Comparison of ENCODE assay signal across 31 cellular contexts in genomic region chr16:2866422-2866821, GRCh38. TPM values are rescaled to one million over a fixed set of nuclear protein-coding genes. Genes with fewer than 3 reads are reported as not detected.
A peak's percentile ranks its signal among the peaks of the same experiment; 100 is the strongest.
DNase-seq lines count a peak whose midpoint lies in the region; ATAC-seq and TF ChIP-seq lines count a peak whose summit lies in the region.
"Had no signal": no experiment of that assay in that cellular context is flagged by ENCODE, and none has a peak within 500 bp of the region (broad histone marks: within the 10 kb centered on the region; RNA-seq: fewer than 3 reads in every experiment).

No MANE protein-coding gene starts in this region.

- peak overlapping the region; percentile 33 for H3K4me3 Mint-ChIP-seq in T-helper 1 cell treated with Interleukin-12 subunit alpha and Interleukin-12 subunit beta and Interleukin-4 antibody, amounts not matched to agents 30 μg/mL and 1 μg/mL, for 36 hours
- peak overlapping the region; percentile 21 for H3K4me3 Mint-ChIP-seq in CD4-positive, alpha-beta T cell
- peak overlapping the region; percentile 52 for H3K4me3 Mint-ChIP-seq in activated T-helper 1 cell treated with anti-CD3 and anti-CD28 coated beads, Interleukin-12 subunit alpha, Interleukin-12 subunit beta, Interleukin-2, Interleukin-4 antibody, amounts not matched to agents 30 ng/mL and 10 ng/mL and 1 ng/mL, durations not matched to agents 14 hours and 24 hours and 36 hours
- peak overlapping the region; percentile 8 for H3K4me3 Mint-ChIP-seq in natural killer cell treated with Interleukin-12 subunit alpha and Interleukin-12 subunit beta and Interleukin-15 and Interleukin-18, amount 100 ng/mL, for 72 hours
- H3K4me3 Mint-ChIP-seq: activated CD8-positive, alpha-beta T cell treated with anti-CD3 and anti-CD28 coated beads, Interleukin-2, amount 10 ng/mL, durations not matched to agents 7 days and 5 days; CD14-positive monocyte; stimulated activated memory B cell treated with anti-CD40 and anti-IgM and Interleukin-4, amounts not matched to agents 10 μg/mL and 1 μg/mL and 100 μg/mL, for 72 hours had no signal

- H3K27ac ChIP-seq in CD4-positive, alpha-beta T cell (ENCODE audit: low read depth, low read length): no peak overlapping the region
- H3K27ac ChIP-seq: 22Rv1, esophagus squamous epithelium, heart right ventricle, SJCRH30 had no signal

- no peaks in the 10 kb centered on the region for H3K36me3 Mint-ChIP-seq in T-helper 1 cell treated with Interleukin-12 subunit alpha and Interleukin-12 subunit beta and Interleukin-4 antibody, amounts not matched to agents 30 μg/mL and 1 μg/mL, for 36 hours (ENCODE audit: low read depth)
- no peaks in the 10 kb centered on the region for H3K36me3 Mint-ChIP-seq in CD4-positive, alpha-beta T cell (ENCODE audit: low read depth)
- H3K36me3 Mint-ChIP-seq in activated T-helper 1 cell treated with anti-CD3 and anti-CD28 coated beads, Interleukin-12 subunit alpha, Interleukin-12 subunit beta, Interleukin-2, Interleukin-4 antibody, amounts not matched to agents 30 ng/mL and 10 ng/mL and 1 ng/mL, durations not matched to agents 14 hours and 24 hours and 36 hours (ENCODE audit: low read depth): no peaks in the 10 kb centered on the region
- H3K36me3 Mint-ChIP-seq in natural killer cell treated with Interleukin-12 subunit alpha and Interleukin-12 subunit beta and Interleukin-15 and Interleukin-18, amount 100 ng/mL, for 72 hours: no peaks in the 10 kb centered on the region
- H3K36me3 Mint-ChIP-seq: CD14-positive monocyte; stimulated activated memory B cell treated with anti-CD40 and anti-IgM and Interleukin-4, amounts not matched to agents 10 μg/mL and 1 μg/mL and 100 μg/mL, for 72 hours had no signal

- no peak for ATAC-seq in CD4-positive, alpha-beta T cell (ENCODE audit: poor library complexity)
- no peak for ATAC-seq in natural killer cell treated with Interleukin-12 subunit alpha and Interleukin-12 subunit beta and Interleukin-15 and Interleukin-18, amount 100 ng/mL, for 72 hours
- ATAC-seq in HG03565 (IDR thresholded peaks at IDR 0.05; ENCODE audit: unreplicated experiment): no peak
- ATAC-seq: activated CD8-positive, alpha-beta T cell treated with anti-CD3 and anti-CD28 coated beads, Interleukin-2, amount 10 ng/mL, durations not matched to agents 7 days and 5 days; heart right ventricle; K562; stimulated activated memory B cell treated with anti-CD40 and anti-IgM and Interleukin-4, amounts not matched to agents 10 μg/mL and 1 μg/mL and 100 μg/mL, for 72 hours had no signal

- H3K27me3 Mint-ChIP-seq in T-helper 1 cell treated with Interleukin-12 subunit alpha and Interleukin-12 subunit beta and Interleukin-4 antibody, amounts not matched to agents 30 μg/mL and 1 μg/mL, for 36 hours (ENCODE audit: low read depth): peaks cover 17% of the 10 kb centered on the region
- peaks cover 2% of the 10 kb centered on the region for H3K27me3 Mint-ChIP-seq in CD4-positive, alpha-beta T cell
- H3K27me3 Mint-ChIP-seq in activated T-helper 1 cell treated with anti-CD3 and anti-CD28 coated beads, Interleukin-12 subunit alpha, Interleukin-12 subunit beta, Interleukin-2, Interleukin-4 antibody, amounts not matched to agents 30 ng/mL and 10 ng/mL and 1 ng/mL, durations not matched to agents 14 hours and 24 hours and 36 hours (ENCODE audit: insufficient read depth): peaks cover 6% of the 10 kb centered on the region
- peaks cover 2% of the 10 kb centered on the region in 2 donors for H3K27me3 Mint-ChIP-seq in natural killer cell treated with Interleukin-12 subunit alpha and Interleukin-12 subunit beta and Interleukin-15 and Interleukin-18, amount 100 ng/mL, for 72 hours

- peak overlapping the region; percentile 21 for H3K27ac Mint-ChIP-seq in T-helper 1 cell treated with Interleukin-12 subunit alpha and Interleukin-12 subunit beta and Interleukin-4 antibody, amounts not matched to agents 30 μg/mL and 1 μg/mL, for 36 hours
- H3K27ac Mint-ChIP-seq in CD4-positive, alpha-beta T cell: no peak overlapping the region
- no peak overlapping the region for H3K27ac Mint-ChIP-seq in activated T-helper 1 cell treated with anti-CD3 and anti-CD28 coated beads, Interleukin-12 subunit alpha, Interleukin-12 subunit beta, Interleukin-2, Interleukin-4 antibody, amounts not matched to agents 30 ng/mL and 10 ng/mL and 1 ng/mL, durations not matched to agents 14 hours and 24 hours and 36 hours
- H3K27ac Mint-ChIP-seq in natural killer cell treated with Interleukin-12 subunit alpha and Interleukin-12 subunit beta and Interleukin-15 and Interleukin-18, amount 100 ng/mL, for 72 hours: peak overlapping the region in 1 of 2 donors; percentile 8
- H3K27ac Mint-ChIP-seq: activated CD8-positive, alpha-beta T cell treated with anti-CD3 and anti-CD28 coated beads, Interleukin-2, amount 10 ng/mL, durations not matched to agents 7 days and 5 days; CD14-positive monocyte; stimulated activated memory B cell treated with anti-CD40 and anti-IgM and Interleukin-4, amounts not matched to agents 10 μg/mL and 1 μg/mL and 100 μg/mL, for 72 hours had no signal

- TF ChIP-seq CTCF in CD4-positive, alpha-beta T cell (IDR thresholded peaks at IDR 0.05): no peak

- CTCF ChIA-PET in CD4-positive, alpha-beta T cell (lab: Charles Lee): interaction anchor here (1.7 kb wide), 1 partner anchor 27 kb away, joined by 7 read pairs; no protein-coding TSS in a partner anchor

- peaks cover 8% of the 10 kb centered on the region for H3K4me1 Mint-ChIP-seq in T-helper 1 cell treated with Interleukin-12 subunit alpha and Interleukin-12 subunit beta and Interleukin-4 antibody, amounts not matched to agents 30 μg/mL and 1 μg/mL, for 36 hours (ENCODE audit: low read depth)
- H3K4me1 Mint-ChIP-seq in CD4-positive, alpha-beta T cell (ENCODE audit: low read depth): peaks cover 20% of the 10 kb centered on the region
- peaks cover 4% of the 10 kb centered on the region for H3K4me1 Mint-ChIP-seq in activated T-helper 1 cell treated with anti-CD3 and anti-CD28 coated beads, Interleukin-12 subunit alpha, Interleukin-12 subunit beta, Interleukin-2, Interleukin-4 antibody, amounts not matched to agents 30 ng/mL and 10 ng/mL and 1 ng/mL, durations not matched to agents 14 hours and 24 hours and 36 hours (ENCODE audit: low read depth)
- peaks cover 8 to 20% of the 10 kb centered on the region in 2 donors for H3K4me1 Mint-ChIP-seq in natural killer cell treated with Interleukin-12 subunit alpha and Interleukin-12 subunit beta and Interleukin-15 and Interleukin-18, amount 100 ng/mL, for 72 hours (ENCODE audit: low read depth in 2 of 2)

- peaks cover under 1% of the 10 kb centered on the region for H3K9me3 Mint-ChIP-seq in T-helper 1 cell treated with Interleukin-12 subunit alpha and Interleukin-12 subunit beta and Interleukin-4 antibody, amounts not matched to agents 30 μg/mL and 1 μg/mL, for 36 hours
- H3K9me3 Mint-ChIP-seq in CD4-positive, alpha-beta T cell: no peaks in the 10 kb centered on the region
- H3K9me3 Mint-ChIP-seq in activated T-helper 1 cell treated with anti-CD3 and anti-CD28 coated beads, Interleukin-12 subunit alpha, Interleukin-12 subunit beta, Interleukin-2, Interleukin-4 antibody, amounts not matched to agents 30 ng/mL and 10 ng/mL and 1 ng/mL, durations not matched to agents 14 hours and 24 hours and 36 hours: no peaks in the 10 kb centered on the region
- H3K9me3 Mint-ChIP-seq in natural killer cell treated with Interleukin-12 subunit alpha and Interleukin-12 subunit beta and Interleukin-15 and Interleukin-18, amount 100 ng/mL, for 72 hours: peaks cover under 1% of the 10 kb centered on the region
- H3K9me3 Mint-ChIP-seq: stimulated activated memory B cell treated with anti-CD40 and anti-IgM and Interleukin-4, amounts not matched to agents 10 μg/mL and 1 μg/mL and 100 μg/mL, for 72 hours had no signal

- no peaks in the 10 kb centered on the region for H3K27me3 ChIP-seq in CD4-positive, alpha-beta T cell (ENCODE audit: control insufficient read depth, insufficient read depth, low read length)
- H3K27me3 ChIP-seq: SJCRH30 had no signal

- DNase-seq in T-helper 1 cell (no peak), germinal center (ENCODE audit: low spot score) (no peak), DMS53 (lab: John Stamatoyannopoulos, UW) (no peak)
- no peak for DNase-seq in CD4-positive, alpha-beta T cell
- DNase-seq in activated T-helper 1 cell treated with anti-CD3 and anti-CD28 coated beads, Interleukin-12 subunit alpha, Interleukin-12 subunit beta, Interleukin-2, Interleukin-4 antibody, amounts not matched to agents 30 ng/mL and 10 ng/mL and 1 ng/mL, durations not matched to agents 14 hours and 24 hours and 36 hours (ENCODE audit: low spot score): no peak
- no peak for DNase-seq in natural killer cell treated with Interleukin-12 subunit alpha and Interleukin-12 subunit beta and Interleukin-15 and Interleukin-18, amount 100 ng/mL, for 72 hours (ENCODE audit: low spot score)
- DNase-seq: activated CD4-positive, CD25-positive, alpha-beta regulatory T cell treated with anti-CD3 and anti-CD28 coated beads, Interleukin-2, amount 50 U/mL, for 72 hours; activated CD8-positive, alpha-beta T cell treated with anti-CD3 and anti-CD28 coated beads, Interleukin-2, amount 10 ng/mL, durations not matched to agents 7 days and 5 days; amniotic stem cell; esophagus squamous epithelium; foreskin melanocyte; GOT3; heart right ventricle; kidney; NCI-H1092 treated with DMSO at 0.1 percent for 48 hours; NCI-H187 treated with DMSO at 0.1 percent for 48 hours; NCI-H2171; RPMI8226; SJCRH30 had no signal

- intact Hi-C loops in CD4-positive, alpha-beta T cell (cut with DNase I, micrococcal nuclease): loop anchor here in 1 of 2 experiments (5.0 kb wide), 2 partner anchors 89 to 144 kb away; partner anchors contain the start of genes ELOB and PRSS27
- intact Hi-C loops in activated T-helper 1 cell treated with anti-CD3 and anti-CD28 coated beads, Interleukin-12 subunit alpha, Interleukin-12 subunit beta, Interleukin-2, Interleukin-4 antibody, amounts not matched to agents 30 ng/mL and 10 ng/mL and 1 ng/mL, durations not matched to agents 14 hours and 24 hours and 36 hours (cut with micrococcal nuclease): loop anchor here (10.0 kb wide), 1 partner anchor 142 kb away; the partner anchor contains the start of gene PRSS27

- POLR2A ChIA-PET in CD4-positive, alpha-beta T cell (lab: Charles Lee): interaction anchor here (1.2 kb wide), 1 partner anchor 46 kb away, joined by 3 read pairs; no protein-coding TSS in a partner anchor

- no peaks in the 10 kb centered on the region for H3K9me3 ChIP-seq in CD4-positive, alpha-beta T cell (ENCODE audit: control insufficient read depth, low read length)
- H3K9me3 ChIP-seq: SJCRH30 had no signal

RNA-seq across cellular contexts. Expression of gene PRSS22, which starts 8.5 kb away (rescaled TPM):
- 1 to 10 TPM in 1 of 2 experiments, under 1 TPM in 1; 0.93 to 1.1 TPM for total RNA-seq in CD4-positive, alpha-beta T cell
- not detected in 2 replicates for total RNA-seq in activated T-helper 1 cell treated with anti-CD3 and anti-CD28 coated beads, Interleukin-12 subunit alpha, Interleukin-12 subunit beta, Interleukin-2, Interleukin-4 antibody, amounts not matched to agents 30 ng/mL and 10 ng/mL and 1 ng/mL, durations not matched to agents 14 hours and 24 hours and 36 hours
- total RNA-seq in natural killer cell treated with Interleukin-12 subunit alpha and Interleukin-12 subunit beta and Interleukin-15 and Interleukin-18, amount 100 ng/mL, for 72 hours: under 1 TPM; 0.86 TPM
- total RNA-seq: activated CD8-positive, alpha-beta T cell treated with anti-CD3 and anti-CD28 coated beads, Interleukin-2, amount 10 ng/mL, durations not matched to agents 7 days and 5 days; K562; M059J; myocyte; NCI-H460; omental fat pad; SJCRH30; temporal lobe had no signal

RNA-seq across cellular contexts. Expression of gene FLYWCH2, which starts 16.6 kb away (rescaled TPM):
- 1 to 10 TPM; 7.8 to 8.1 TPM for total RNA-seq in CD4-positive, alpha-beta T cell
- total RNA-seq in activated T-helper 1 cell treated with anti-CD3 and anti-CD28 coated beads, Interleukin-12 subunit alpha, Interleukin-12 subunit beta, Interleukin-2, Interleukin-4 antibody, amounts not matched to agents 30 ng/mL and 10 ng/mL and 1 ng/mL, durations not matched to agents 14 hours and 24 hours and 36 hours: 22.9 and 25.4 TPM in 2 replicates
- total RNA-seq in natural killer cell treated with Interleukin-12 subunit alpha and Interleukin-12 subunit beta and Interleukin-15 and Interleukin-18, amount 100 ng/mL, for 72 hours: 10 to 100 TPM; 21.5 to 24.7 TPM

RNA-seq across cellular contexts. Expression of gene ZG16B, which starts 36.3 kb away (rescaled TPM):
- total RNA-seq in CD4-positive, alpha-beta T cell: not detected
- 11.7 and 12.9 TPM in 2 replicates for total RNA-seq in activated T-helper 1 cell treated with anti-CD3 and anti-CD28 coated beads, Interleukin-12 subunit alpha, Interleukin-12 subunit beta, Interleukin-2, Interleukin-4 antibody, amounts not matched to agents 30 ng/mL and 10 ng/mL and 1 ng/mL, durations not matched to agents 14 hours and 24 hours and 36 hours
- total RNA-seq in natural killer cell treated with Interleukin-12 subunit alpha and Interleukin-12 subunit beta and Interleukin-15 and Interleukin-18, amount 100 ng/mL, for 72 hours: 10 to 100 TPM in 1 of 2 donors, 1 to 10 TPM in 1; 3.8 to 22.1 TPM
- total RNA-seq: myocyte, SJCRH30 had no signal

RNA-seq across cellular contexts. Expression of gene FLYWCH1, which starts 45.3 kb away (rescaled TPM):
- 10 to 100 TPM; 84.8 to 97.0 TPM for total RNA-seq in CD4-positive, alpha-beta T cell
- total RNA-seq in activated T-helper 1 cell treated with anti-CD3 and anti-CD28 coated beads, Interleukin-12 subunit alpha, Interleukin-12 subunit beta, Interleukin-2, Interleukin-4 antibody, amounts not matched to agents 30 ng/mL and 10 ng/mL and 1 ng/mL, durations not matched to agents 14 hours and 24 hours and 36 hours: 61.1 and 65.7 TPM in 2 replicates
- total RNA-seq in natural killer cell treated with Interleukin-12 subunit alpha and Interleukin-12 subunit beta and Interleukin-15 and Interleukin-18, amount 100 ng/mL, for 72 hours: 10 to 100 TPM; 66.6 to 85.7 TPM

RNA-seq across cellular contexts. Expression of gene PRSS21, which starts 49.4 kb away (rescaled TPM):
- not detected for total RNA-seq in CD4-positive, alpha-beta T cell
- total RNA-seq in activated T-helper 1 cell treated with anti-CD3 and anti-CD28 coated beads, Interleukin-12 subunit alpha, Interleukin-12 subunit beta, Interleukin-2, Interleukin-4 antibody, amounts not matched to agents 30 ng/mL and 10 ng/mL and 1 ng/mL, durations not matched to agents 14 hours and 24 hours and 36 hours: 9.2 and 10.1 TPM in 2 replicates
- total RNA-seq in natural killer cell treated with Interleukin-12 subunit alpha and Interleukin-12 subunit beta and Interleukin-15 and Interleukin-18, amount 100 ng/mL, for 72 hours: 10 to 100 TPM in 1 of 2 donors, under 1 TPM in 1; 0.53 to 21.5 TPM
- total RNA-seq: HT-29, M059J, myocyte, NCI-H460, SJCRH30, temporal lobe had no signal

Comparison
In these comparisons a context has a peak if more than half of its experiments do, and no peak if none do; other contexts are left out.
1. RNA of gene ZG16B, which starts 36.3 kb away (total RNA-seq): 3.8 to 22.1 TPM in natural killer cell treated with Interleukin-12 subunit alpha and Interleukin-12 subunit beta and Interleukin-15 and Interleukin-18, amount 100 ng/mL, for 72 hours and 11.7 to 12.9 TPM in activated T-helper 1 cell treated with anti-CD3 and anti-CD28 coated beads, Interleukin-12 subunit alpha, Interleukin-12 subunit beta, Interleukin-2, Interleukin-4 antibody, amounts not matched to agents 30 ng/mL and 10 ng/mL and 1 ng/mL, durations not matched to agents 14 hours and 24 hours and 36 hours; not detected in CD4-positive, alpha-beta T cell; every median in the first group is over 4 times any median in the second.
2. Peak in every context shown above with its lines, with median percentiles within 50 percentile points of each other: H3K4me3 Mint-ChIP-seq.